Comparison of ENCODE assay signal across 27 cellular contexts in the genomic region with DNA sequence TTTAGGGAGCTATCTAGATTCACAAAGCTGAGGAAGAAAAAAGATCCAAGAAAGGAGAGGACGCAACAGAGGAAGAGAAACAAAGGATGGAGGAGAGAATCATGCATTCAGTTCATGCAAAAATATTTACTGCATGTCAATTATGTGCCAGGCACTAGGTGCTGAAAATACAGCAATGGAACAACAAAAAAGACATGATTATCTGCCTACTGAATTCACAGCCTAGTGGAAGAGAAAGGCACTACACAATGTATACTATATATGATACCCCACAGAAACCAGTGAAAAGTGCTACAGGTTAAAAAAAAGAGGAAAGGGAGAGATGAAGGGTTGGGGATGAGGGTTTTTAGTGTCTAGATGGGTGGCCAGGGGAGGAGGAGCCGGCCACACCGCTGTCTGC.
"Had no signal": no experiment of that assay in that cellular context is flagged by ENCODE, and none has a peak within 500 bp of the region (broad histone marks: within the 10 kb centered on the region; RNA-seq: fewer than 3 reads in every experiment).

No MANE protein-coding gene starts in this region.

- H3K36me3 Mint-ChIP-seq: activated naive CD8-positive, alpha-beta T cell; stimulated activated effector memory CD8-positive, alpha-beta T cell treated with anti-CD3 and anti-CD28 coated beads, Interleukin-12 subunit alpha, Interleukin-12 subunit beta, amount 100 ng/mL, for 72 hours had no signal

- H3K4me1 Mint-ChIP-seq: central memory CD8-positive, alpha-beta T cell; nephron; stimulated activated effector memory CD8-positive, alpha-beta T cell treated with anti-CD3 and anti-CD28 coated beads, Interleukin-12 subunit alpha, Interleukin-12 subunit beta, amount 100 ng/mL, for 72 hours had no signal

- H3K36me3 ChIP-seq: left lung, lower lobe of right lung, ovary, upper lobe of left lung, vagina had no signal

- FAIRE-seq: bronchial epithelial cell, colon, endometrium had no signal

- H3K27ac ChIP-seq: left lung, lower lobe of right lung, ovary, skin epidermis, upper lobe of left lung, vagina had no signal

- H3K9me3 ChIP-seq: left lung, lower lobe of right lung, ovary, upper lobe of left lung, vagina had no signal

- H3K27ac Mint-ChIP-seq: activated naive CD8-positive, alpha-beta T cell; activated T-cell treated with anti-CD3 and anti-CD28 coated beads, Interleukin-2, amount 50 U/mL, for 72 hours; nephron; progenitor cell of endocrine pancreas; stimulated activated effector memory CD8-positive, alpha-beta T cell treated with anti-CD3 and anti-CD28 coated beads, Interleukin-12 subunit alpha, Interleukin-12 subunit beta, amount 100 ng/mL, for 72 hours; stimulated activated naive CD8-positive, alpha-beta T cell treated with anti-CD3 and anti-CD28 coated beads, Interleukin-15, Interleukin-2, amounts not matched to agents 100 ng/mL and 50 ng/mL, for 24 hours; T-helper 2 cell treated with Interferon-gamma antibody and Interleukin-4, amounts not matched to agents 5 μg/mL and 100 μg/mL, for 36 hours had no signal

- H3K4me3 Mint-ChIP-seq: activated naive CD8-positive, alpha-beta T cell; activated T-cell treated with anti-CD3 and anti-CD28 coated beads, Interleukin-2, amount 50 U/mL, for 72 hours; central memory CD8-positive, alpha-beta T cell; nephron; stimulated activated effector memory CD8-positive, alpha-beta T cell treated with anti-CD3 and anti-CD28 coated beads, Interleukin-12 subunit alpha, Interleukin-12 subunit beta, amount 100 ng/mL, for 72 hours; stimulated activated naive CD8-positive, alpha-beta T cell treated with anti-CD3 and anti-CD28 coated beads, Interleukin-15, Interleukin-2, amounts not matched to agents 100 ng/mL and 50 ng/mL, for 24 hours; T-helper 2 cell treated with Interferon-gamma antibody and Interleukin-4, amounts not matched to agents 5 μg/mL and 100 μg/mL, for 36 hours had no signal

- H3K4me3 ChIP-seq: left lung, lower lobe of right lung, ovary, skin epidermis, upper lobe of left lung, vagina had no signal

- DNase-seq: activated CD4-positive, alpha-beta T cell treated with anti-CD3 and anti-CD28 coated beads for 4 hours; activated CD4-positive, alpha-beta T cell treated with anti-CD3 and anti-CD28 coated beads, Interleukin-2, amount 50 U/mL, for 4 hours; activated naive CD4-positive, alpha-beta T cell; activated T-cell treated with anti-CD3 and anti-CD28 coated beads for 4 hours; activated T-cell treated with anti-CD3 and anti-CD28 coated beads, Interleukin-2, amount 50 U/mL, for 72 hours; anterior cingulate cortex; dermis blood vessel endothelial cell; effector CD4-positive, alpha-beta T cell; left lung; lower lobe of right lung; ovary; retina; stimulated activated CD4-positive, alpha-beta T cell treated with anti-CD3 and anti-CD28 coated beads, Interleukin-4, amount 100 ng/mL, for 24 hours; T-helper 1 cell had no signal

- H3K4me1 ChIP-seq: left lung, lower lobe of right lung, upper lobe of left lung, vagina had no signal

- H3K27me3 ChIP-seq: left lung, ovary, upper lobe of left lung, vagina had no signal
